1 cellular context compared by ENCODE assay signal in genomic region chr5:134411546-134412266, GRCh38.
A peak's percentile ranks its signal among the peaks of the same experiment; 100 is the strongest.
TF ChIP-seq lines count a peak whose summit lies in the region.

TSS of gene CDKN2AIPNL (minus strand) at chr5:134411881. CDS start at chr5:134411854, 27 bp downstream.

TF ChIP-seq in HEK293, 187 proteins besides CTCF, POLR2A, EP300 and RAD21 (continued from another document and continues in another):
- peak; percentile 62; the same call in 1 of the 2 replicates for TF ChIP-seq KLF17 (tag by site-specific recombination; IDR thresholded peaks at IDR 0.05)
- TF ChIP-seq ZNF398 (tag by site-specific recombination; IDR thresholded peaks at IDR 0.05), result peak; percentile 67
- no peak for TF ChIP-seq ZNF837 (tag by site-specific recombination; IDR thresholded peaks at IDR 0.05)
- peak; percentile 43; the same call in 1 of the 2 replicates for TF ChIP-seq KLF10 (tag by site-specific recombination; IDR thresholded peaks at IDR 0.05)
- peak; percentile 92 for TF ChIP-seq ZNF692 (tag by site-specific recombination; IDR thresholded peaks at IDR 0.05)
- TF ChIP-seq OVOL3 (tag by site-specific recombination; IDR thresholded peaks at IDR 0.05), result peak; percentile 78
- peak; percentile 91; the same call in 1 of the 2 replicates for TF ChIP-seq ZNF394 (tag by site-specific recombination; IDR thresholded peaks at IDR 0.05; ENCODE audit: borderline replicate concordance)
- peak; percentile 90 for TF ChIP-seq ZEB2 (tag by site-specific recombination; IDR thresholded peaks at IDR 0.05)
- peak; percentile 86 for TF ChIP-seq YY2 (tag by site-specific recombination; IDR thresholded peaks at IDR 0.05)
- TF ChIP-seq ZNF248 (tag by site-specific recombination; IDR thresholded peaks at IDR 0.05), result no peak
- peak; percentile 77 for TF ChIP-seq ZNF449 (tag by site-specific recombination; IDR thresholded peaks at IDR 0.05)
- TF ChIP-seq ZNF391 (tag by site-specific recombination; IDR thresholded peaks at IDR 0.05; ENCODE audit: borderline replicate concordance, low read depth), result peak; percentile 58; the same call in 1 of the 2 replicates
- TF ChIP-seq ZBTB10 (tag by site-specific recombination; IDR thresholded peaks at IDR 0.05), result peak; percentile 75
- TF ChIP-seq PRDM4 (tag by site-specific recombination; IDR thresholded peaks at IDR 0.05), result peak; percentile 62; the same call in 1 of the 2 replicates
- peak; percentile 61; the same call in 1 of the 2 replicates for TF ChIP-seq ZNF169 (tag by site-specific recombination; IDR thresholded peaks at IDR 0.05)
- TF ChIP-seq ZNF521 (tag by site-specific recombination; IDR thresholded peaks at IDR 0.05), result no peak
- peak; percentile 17; the same call in 1 of the 2 replicates for TF ChIP-seq KLF7 (tag by site-specific recombination; IDR thresholded peaks at IDR 0.05; ENCODE audit: borderline replicate concordance)
- TF ChIP-seq PRDM6 (tag by site-specific recombination; IDR thresholded peaks at IDR 0.05), result no peak
- TF ChIP-seq INSM2 (tag by site-specific recombination; IDR thresholded peaks at IDR 0.05), result peak; percentile 81; the same call in 1 of the 2 replicates
- no peak; the same call in 1 of the 2 replicates for TF ChIP-seq SP3 (tag by site-specific recombination; IDR thresholded peaks at IDR 0.05)
- no peak for TF ChIP-seq BCL11A (tag by site-specific recombination; IDR thresholded peaks at IDR 0.05; ENCODE audit: low read depth)
- TF ChIP-seq ATF2 (tag by site-specific recombination; IDR thresholded peaks at IDR 0.05; ENCODE audit: low read depth), result no peak
- TF ChIP-seq PBX3 (CRISPR knock-in tag; IDR thresholded peaks at IDR 0.05), result peak; percentile 94
- TF ChIP-seq ZNF518A (tag by site-specific recombination; conservative IDR thresholded peaks at IDR 0.05; ENCODE audit: low read depth), result peak; percentile 59; the same call in 1 of the 2 replicates
- TF ChIP-seq ZNF214 (tag by site-specific recombination; IDR thresholded peaks at IDR 0.05; ENCODE audit: borderline replicate concordance), result no peak
- 0 out of 2 replicates have a peak, but pooled peaks have one; percentile 30 for TF ChIP-seq SCRT2 (tag by site-specific recombination; IDR thresholded peaks at IDR 0.05)
- TF ChIP-seq ZNF549 (tag by site-specific recombination; IDR thresholded peaks at IDR 0.05), result no peak
